ENCODE assay signal across 16 cellular contexts in the genomic region with DNA sequence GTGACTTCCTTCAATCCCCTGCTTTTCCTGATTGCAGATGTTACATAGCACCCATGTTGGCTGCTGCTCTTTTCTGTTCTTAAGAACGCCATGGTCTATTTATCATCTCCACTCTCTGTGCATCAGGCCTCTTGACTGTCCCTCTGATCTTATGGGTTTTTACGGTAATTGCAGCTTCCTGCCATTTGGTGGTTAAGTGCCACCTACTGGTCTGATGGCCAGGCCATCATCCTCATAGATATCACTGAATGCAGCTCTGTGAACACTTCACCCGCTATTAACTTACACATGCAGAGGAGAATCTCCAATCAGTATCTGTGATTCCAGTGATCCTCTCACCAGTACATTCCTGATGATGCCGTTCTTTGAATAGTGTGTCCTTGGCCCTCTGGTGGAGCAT.
DNase-seq lines count a peak whose midpoint lies in the region; ATAC-seq, FAIRE-seq and TF ChIP-seq lines count a peak whose summit lies in the region.
"Had no signal": no experiment of that assay in that cellular context is flagged by ENCODE, and none has a peak within 500 bp of the region (broad histone marks: within the 10 kb centered on the region; RNA-seq: fewer than 3 reads in every experiment).

No MANE protein-coding gene starts in this region.

- no peaks in the 10 kb centered on the region for H3K4me1 ChIP-seq in kidney (ENCODE audit: control insufficient read depth in 1 of 2, insufficient read depth in 1 of 2, low read depth in 1 of 2, low read length in 2 of 2)
- H3K4me1 ChIP-seq: psoas muscle, stomach had no signal

- ATAC-seq in SK-N-SH treated with all-trans-retinoic acid at 6 μM for 48 hours (peak; percentile 19; the same call in 1 of the 3 replicates), HG03432 (IDR thresholded peaks at IDR 0.05; ENCODE audit: unreplicated experiment) (no peak)
- ATAC-seq: activated T-helper 17 cell treated with anti-CD3 and anti-CD28 coated beads, Interleukin-2, amount 50 U/mL, for 72 hours; psoas muscle had no signal

- DNase-seq in GM06990 (ENCODE audit: extremely low read depth, insufficient read length) (no peak), HuH-7 (ENCODE audit: low spot score) (peak; percentile 32), kidney (no peak), dorsolateral prefrontal cortex (no peak), GF-D8 (lab: John Stamatoyannopoulos, UW) (no peak)
- no peak for DNase-seq in activated naive CD4-positive, alpha-beta T cell (lab: John Stamatoyannopoulos, UW)
- DNase-seq: hypothalamus; NCI-H524 treated with DMSO at 0.1 percent for 48 hours; psoas muscle; stimulated activated CD4-positive, alpha-beta T cell treated with anti-CD3 and anti-CD28 coated beads, Interleukin-4, amount 100 ng/mL, for 4 hours; stomach; SW 1271 had no signal

- no peak for FAIRE-seq in kidney (lab: Jason Lieb, UNC)
- FAIRE-seq: H54 had no signal

- no peak overlapping the region for H3K9ac ChIP-seq in kidney (ENCODE audit: low read length in 2 of 2)

- TF ChIP-seq CTCF in GM06990 (IDR thresholded peaks at IDR 0.05; ENCODE audit: insufficient read depth, low read length, poor library complexity, severe bottlenecking) (peak; percentile 31), kidney (IDR thresholded peaks at IDR 0.05; ENCODE audit: borderline replicate concordance, extremely low read depth, insufficient read depth) (peak; percentile 8), dorsolateral prefrontal cortex (IDR thresholded peaks at IDR 0.05 in 54 of 56, conservative IDR thresholded peaks at IDR 0.05 in 2 of 56; ENCODE audit: low read depth in 1 of 56, partially characterized antibody in 56 of 56) (no peak)

- no peak overlapping the region for H3K27ac ChIP-seq in kidney (ENCODE audit: low read depth in 2 of 2, low read length in 2 of 2)
- H3K27ac ChIP-seq in dorsolateral prefrontal cortex = no peak overlapping the region
- H3K27ac ChIP-seq: psoas muscle, stomach had no signal

- no peaks in the 10 kb centered on the region for H3K36me3 ChIP-seq in GM06990 (ENCODE audit: control insufficient read depth, insufficient read depth, low read length)
- H3K36me3 ChIP-seq in kidney (ENCODE audit: control insufficient read depth in 1 of 2, insufficient read depth in 2 of 2, low read length in 2 of 2) = no peaks in the 10 kb centered on the region
- H3K36me3 ChIP-seq: stomach had no signal

- intact Hi-C loops in kidney (cut with DNase I) (no loop called here), dorsolateral prefrontal cortex (cut with DNase I) (no loop called here)

- H3K27me3 ChIP-seq in GM06990 (replicated peaks; ENCODE audit: control insufficient read depth, insufficient read depth, low read length) = no peaks in the 10 kb centered on the region
- H3K27me3 ChIP-seq in dorsolateral prefrontal cortex = no peaks in the 10 kb centered on the region
- H3K27me3 ChIP-seq: stomach had no signal

- H3K4me3 ChIP-seq in GM06990 (replicated peaks; ENCODE audit: low read depth, low read length) (no peak overlapping the region), kidney (ENCODE audit: low read length in 2 of 2) (no peak overlapping the region), dorsolateral prefrontal cortex (no peak overlapping the region)
- H3K4me3 ChIP-seq: psoas muscle, stomach had no signal

- no peaks in the 10 kb centered on the region for H3K9me3 ChIP-seq in kidney (ENCODE audit: control insufficient read depth in 1 of 2, low read length in 2 of 2)

TF ChIP-seq in SK-N-SH treated with all-trans-retinoic acid at 6 μM for 48 hours, 23 proteins besides CTCF, POLR2A, EP300 and RAD21:
- TF ChIP-seq TOX (CRISPR knock-in tag; IDR thresholded peaks at IDR 0.05; ENCODE audit: borderline replicate concordance) (no peak), PPARA (CRISPR knock-in tag; IDR thresholded peaks at IDR 0.05; ENCODE audit: borderline replicate concordance) (no peak), CREB5 (CRISPR knock-in tag; IDR thresholded peaks at IDR 0.05; ENCODE audit: low read depth) (no peak), ESRRG (CRISPR knock-in tag; IDR thresholded peaks at IDR 0.05) (no peak), SNAI2 (CRISPR knock-in tag; IDR thresholded peaks at IDR 0.05) (no peak), TCF4 (CRISPR knock-in tag; IDR thresholded peaks at IDR 0.05; ENCODE audit: borderline replicate concordance) (no peak), ZFP30 (CRISPR knock-in tag; IDR thresholded peaks at IDR 0.05) (no peak), PATZ1 (CRISPR knock-in tag; IDR thresholded peaks at IDR 0.05; ENCODE audit: borderline replicate concordance) (no peak), ZFP3 (CRISPR knock-in tag; IDR thresholded peaks at IDR 0.05) (no peak), ZNF8 (CRISPR knock-in tag; IDR thresholded peaks at IDR 0.05) (no peak), ISL1 (CRISPR knock-in tag; IDR thresholded peaks at IDR 0.05) (no peak), ZC3H10 (CRISPR knock-in tag; IDR thresholded peaks at IDR 0.05) (no peak), GLIS3 (CRISPR knock-in tag; IDR thresholded peaks at IDR 0.05) (no peak)
- TF ChIP-seq, protein P1, sequence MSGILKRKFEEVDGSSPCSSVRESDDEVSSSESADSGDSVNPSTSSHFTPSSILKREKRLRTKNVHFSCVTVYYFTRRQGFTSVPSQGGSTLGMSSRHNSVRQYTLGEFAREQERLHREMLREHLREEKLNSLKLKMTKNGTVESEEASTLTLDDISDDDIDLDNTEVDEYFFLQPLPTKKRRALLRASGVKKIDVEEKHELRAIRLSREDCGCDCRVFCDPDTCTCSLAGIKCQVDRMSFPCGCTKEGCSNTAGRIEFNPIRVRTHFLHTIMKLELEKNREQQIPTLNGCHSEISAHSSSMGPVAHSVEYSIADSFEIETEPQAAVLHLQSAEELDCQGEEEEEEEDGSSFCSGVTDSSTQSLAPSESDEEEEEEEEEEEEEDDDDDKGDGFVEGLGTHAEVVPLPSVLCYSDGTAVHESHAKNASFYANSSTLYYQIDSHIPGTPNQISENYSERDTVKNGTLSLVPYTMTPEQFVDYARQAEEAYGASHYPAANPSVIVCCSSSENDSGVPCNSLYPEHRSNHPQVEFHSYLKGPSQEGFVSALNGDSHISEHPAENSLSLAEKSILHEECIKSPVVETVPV (CRISPR knock-in tag; IDR thresholded peaks at IDR 0.05) = no peak
- TF ChIP-seq, protein P2, sequence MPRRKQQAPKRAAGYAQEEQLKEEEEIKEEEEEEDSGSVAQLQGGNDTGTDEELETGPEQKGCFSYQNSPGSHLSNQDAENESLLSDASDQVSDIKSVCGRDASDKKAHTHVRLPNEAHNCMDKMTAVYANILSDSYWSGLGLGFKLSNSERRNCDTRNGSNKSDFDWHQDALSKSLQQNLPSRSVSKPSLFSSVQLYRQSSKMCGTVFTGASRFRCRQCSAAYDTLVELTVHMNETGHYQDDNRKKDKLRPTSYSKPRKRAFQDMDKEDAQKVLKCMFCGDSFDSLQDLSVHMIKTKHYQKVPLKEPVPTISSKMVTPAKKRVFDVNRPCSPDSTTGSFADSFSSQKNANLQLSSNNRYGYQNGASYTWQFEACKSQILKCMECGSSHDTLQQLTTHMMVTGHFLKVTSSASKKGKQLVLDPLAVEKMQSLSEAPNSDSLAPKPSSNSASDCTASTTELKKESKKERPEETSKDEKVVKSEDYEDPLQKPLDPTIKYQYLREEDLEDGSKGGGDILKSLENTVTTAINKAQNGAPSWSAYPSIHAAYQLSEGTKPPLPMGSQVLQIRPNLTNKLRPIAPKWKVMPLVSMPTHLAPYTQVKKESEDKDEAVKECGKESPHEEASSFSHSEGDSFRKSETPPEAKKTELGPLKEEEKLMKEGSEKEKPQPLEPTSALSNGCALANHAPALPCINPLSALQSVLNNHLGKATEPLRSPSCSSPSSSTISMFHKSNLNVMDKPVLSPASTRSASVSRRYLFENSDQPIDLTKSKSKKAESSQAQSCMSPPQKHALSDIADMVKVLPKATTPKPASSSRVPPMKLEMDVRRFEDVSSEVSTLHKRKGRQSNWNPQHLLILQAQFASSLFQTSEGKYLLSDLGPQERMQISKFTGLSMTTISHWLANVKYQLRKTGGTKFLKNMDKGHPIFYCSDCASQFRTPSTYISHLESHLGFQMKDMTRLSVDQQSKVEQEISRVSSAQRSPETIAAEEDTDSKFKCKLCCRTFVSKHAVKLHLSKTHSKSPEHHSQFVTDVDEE (CRISPR knock-in tag; IDR thresholded peaks at IDR 0.05) = no peak

Comparison
In these comparisons a context has a peak if more than half of its experiments do, and no peak if none do; other contexts are left out.
1. CTCF ChIP-seq: peak in GM06990 (single experiment) and kidney (single experiment); none in dorsolateral prefrontal cortex (0 of 56).